10 cellular contexts compared by ENCODE assay signal in genomic region chr6:37242429-37243052, GRCh38. TPM values are rescaled to one million over a fixed set of nuclear protein-coding genes. Genes with fewer than 3 reads are reported as not detected.
DNase-seq lines count a peak whose midpoint lies in the region; ATAC-seq, FAIRE-seq and TF ChIP-seq lines count a peak whose summit lies in the region.
"Had no signal": no experiment of that assay in that cellular context is flagged by ENCODE, and none has a peak within 500 bp of the region (broad histone marks: within the 10 kb centered on the region; RNA-seq: fewer than 3 reads in every experiment).

No MANE protein-coding gene starts in this region.

- H3K36me3 Mint-ChIP-seq in activated naive CD4-positive, alpha-beta T cell treated with anti-CD3 and anti-CD28 coated beads, Interleukin-2, amount 50 U/mL, for 72 hours: peaks cover 4 to 16% of the 10 kb centered on the region in 2 donors
- no peaks in the 10 kb centered on the region for H3K36me3 Mint-ChIP-seq in activated CD4-positive, alpha-beta T cell treated with anti-CD3 and anti-CD28 coated beads, Interleukin-2, amount 10 ng/mL, durations not matched to agents 7 days and 5 days (ENCODE audit: low read depth)

- peaks cover 9 to 50% of the 10 kb centered on the region in 2 donors for H3K4me1 ChIP-seq in ascending aorta

- TF ChIP-seq CTCF in ascending aorta (IDR thresholded peaks at IDR 0.05): no peak

- no peak for FAIRE-seq in urothelium cell line (lab: Jason Lieb, UNC)

- no peaks in the 10 kb centered on the region for H3K36me3 ChIP-seq in ascending aorta

- POLR2A ChIA-PET in activated CD4-positive, alpha-beta T cell treated with anti-CD3 and anti-CD28 coated beads, Interleukin-2, amount 10 ng/mL, durations not matched to agents 7 days and 5 days (lab: Charles Lee): no interaction called here

- H3K27me3 ChIP-seq in ascending aorta: no peaks in the 10 kb centered on the region

- CTCF ChIA-PET in activated CD4-positive, alpha-beta T cell treated with anti-CD3 and anti-CD28 coated beads, Interleukin-2, amount 10 ng/mL, durations not matched to agents 7 days and 5 days (lab: Charles Lee): interaction anchor here (0.7 to 1.8 kb wide), 5 partner anchors 9 to 194 kb away, joined by 3 to 7 read pairs (median 3); no protein-coding TSS in a partner anchor

- peaks cover 19% of the 10 kb centered on the region for H3K4me1 Mint-ChIP-seq in activated CD4-positive, alpha-beta T cell treated with anti-CD3 and anti-CD28 coated beads, Interleukin-2, amount 10 ng/mL, durations not matched to agents 7 days and 5 days

- no peak for DNase-seq in activated naive CD4-positive, alpha-beta T cell treated with anti-CD3 and anti-CD28 coated beads, Interleukin-2, amount 50 U/mL, for 72 hours (ENCODE audit: low spot score in 2 of 2)
- DNase-seq in activated naive CD4-positive, alpha-beta T cell (lab: John Stamatoyannopoulos, UW): no peak
- DNase-seq in ascending aorta (ENCODE audit: low spot score in 2 of 2) (peak in 1 of 2 donors; percentile 88), kidney tubule cell (ENCODE audit: low spot score) (peak; percentile 99), urothelium cell line (ENCODE audit: low spot score) (peak; percentile 80), inferior parietal cortex (ENCODE audit: extremely low spot score) (no peak)
- no peak for DNase-seq in activated CD4-positive, alpha-beta T cell treated with anti-CD3 and anti-CD28 coated beads, Interleukin-2, amount 10 ng/mL, durations not matched to agents 7 days and 5 days
- DNase-seq: DND-41, MM.1S had no signal

- H3K27ac ChIP-seq in ascending aorta: peak overlapping the region; percentile 90 to 93

- H3K4me3 Mint-ChIP-seq in activated CD4-positive, alpha-beta T cell treated with anti-CD3 and anti-CD28 coated beads, Interleukin-2, amount 10 ng/mL, durations not matched to agents 7 days and 5 days: no peak overlapping the region

- peak; percentile 15 to 40 for ATAC-seq in activated naive CD4-positive, alpha-beta T cell treated with anti-CD3 and anti-CD28 coated beads, Interleukin-2, amount 50 U/mL, for 72 hours
- no peak for ATAC-seq in GM18870 (IDR thresholded peaks at IDR 0.05; ENCODE audit: unreplicated experiment)

- no peaks in the 10 kb centered on the region for H3K9me3 ChIP-seq in ascending aorta

- H3K27me3 Mint-ChIP-seq in activated CD4-positive, alpha-beta T cell treated with anti-CD3 and anti-CD28 coated beads, Interleukin-2, amount 10 ng/mL, durations not matched to agents 7 days and 5 days: no peaks in the 10 kb centered on the region

- H3K27ac Mint-ChIP-seq in activated naive CD4-positive, alpha-beta T cell treated with anti-CD3 and anti-CD28 coated beads, Interleukin-2, amount 50 U/mL, for 72 hours: peak overlapping the region; percentile 77 to 81
- no peak overlapping the region for H3K27ac Mint-ChIP-seq in activated CD4-positive, alpha-beta T cell treated with anti-CD3 and anti-CD28 coated beads, Interleukin-2, amount 10 ng/mL, durations not matched to agents 7 days and 5 days

- peaks cover 3 to 8% of the 10 kb centered on the region in 2 donors for H3K9me3 Mint-ChIP-seq in activated naive CD4-positive, alpha-beta T cell treated with anti-CD3 and anti-CD28 coated beads, Interleukin-2, amount 50 U/mL, for 72 hours
- H3K9me3 Mint-ChIP-seq in activated CD4-positive, alpha-beta T cell treated with anti-CD3 and anti-CD28 coated beads, Interleukin-2, amount 10 ng/mL, durations not matched to agents 7 days and 5 days: peaks cover 2% of the 10 kb centered on the region

- intact Hi-C loops in ascending aorta (cut with DNase I): loop anchor here (2.0 kb wide), 1 partner anchor 108 kb away; no protein-coding TSS in a partner anchor

- no peak overlapping the region for H3K4me3 ChIP-seq in ascending aorta

RNA-seq across cellular contexts. Expression of gene TBC1D22B, which starts 15.0 kb away (rescaled TPM):
- 10 to 100 TPM; 15.6 to 19.4 TPM for total RNA-seq in activated naive CD4-positive, alpha-beta T cell treated with anti-CD3 and anti-CD28 coated beads, Interleukin-2, amount 50 U/mL, for 72 hours
- total RNA-seq in ascending aorta: 11.1 TPM
- 10 to 100 TPM; 15.3 to 16.6 TPM for total RNA-seq in activated CD4-positive, alpha-beta T cell treated with anti-CD3 and anti-CD28 coated beads, Interleukin-2, amount 10 ng/mL, durations not matched to agents 7 days and 5 days

RNA-seq across cellular contexts. Expression of gene TMEM217, which starts 15.4 kb away (rescaled TPM):
- total RNA-seq in activated naive CD4-positive, alpha-beta T cell treated with anti-CD3 and anti-CD28 coated beads, Interleukin-2, amount 50 U/mL, for 72 hours: 1 to 10 TPM; 2.0 to 9.6 TPM
- not detected for total RNA-seq in ascending aorta
- total RNA-seq in activated CD4-positive, alpha-beta T cell treated with anti-CD3 and anti-CD28 coated beads, Interleukin-2, amount 10 ng/mL, durations not matched to agents 7 days and 5 days: 1 to 10 TPM in 1 of 2 experiments, under 1 TPM in 1; 0.92 to 1.3 TPM

Comparison
In these comparisons a context has a peak if more than half of its experiments do, and no peak if none do; other contexts are left out.
1. DNase-seq: peak in kidney tubule cell (single experiment) and urothelium cell line (single experiment); none in activated naive CD4-positive, alpha-beta T cell treated with anti-CD3 and anti-CD28 coated beads, Interleukin-2, amount 50 U/mL, for 72 hours (0 of 2), activated naive CD4-positive, alpha-beta T cell (0 of 4), activated CD4-positive, alpha-beta T cell treated with anti-CD3 and anti-CD28 coated beads, Interleukin-2, amount 10 ng/mL, durations not matched to agents 7 days and 5 days (single experiment) and inferior parietal cortex (single experiment).